ENCODE assay signal across 26 cellular contexts in the genomic region with DNA sequence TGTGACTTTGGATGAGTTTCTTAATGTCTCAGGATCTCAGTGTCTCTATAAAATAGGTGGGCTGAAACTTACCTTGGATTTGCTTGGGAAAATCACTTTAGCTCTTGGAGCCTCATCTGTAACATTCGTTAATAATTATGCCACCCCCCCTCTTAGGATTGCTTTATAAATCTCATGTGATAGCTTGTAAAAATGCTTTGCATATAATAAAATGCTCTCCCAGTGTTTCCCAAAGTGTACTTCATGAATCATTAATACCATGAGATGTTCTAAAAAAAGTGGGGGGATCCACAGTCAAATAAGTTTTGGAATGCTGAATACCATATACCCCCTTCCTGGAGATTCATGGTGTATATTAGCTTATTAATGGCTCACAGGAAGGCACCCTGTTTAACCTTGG. TPM values are rescaled to one million over a fixed set of nuclear protein-coding genes. Genes with fewer than 3 reads are reported as not detected.
"Had no signal": no experiment of that assay in that cellular context is flagged by ENCODE, and none has a peak within 500 bp of the region (broad histone marks: within the 10 kb centered on the region; RNA-seq: fewer than 3 reads in every experiment).

No MANE protein-coding gene starts in this region.

- H3K36me3 ChIP-seq: esophagus squamous epithelium, left ventricle myocardium inferior, lower lobe of right lung, neural progenitor cell, right lobe of liver, suprapubic skin, thyroid gland, upper lobe of left lung had no signal

- FAIRE-seq: colon had no signal

- DNase-seq: esophagus squamous epithelium; foreskin keratinocyte; immature natural killer cell; left cardiac atrium; left ventricle myocardium inferior; lower lobe of right lung; nucleus accumbens; psoas muscle; retina; right lobe of liver; stimulated activated CD4-positive, alpha-beta T cell treated with anti-CD3 and anti-CD28 coated beads, Interleukin-4, amount 100 ng/mL, for 1 hour; stimulated activated CD8-positive, alpha-beta memory T cell treated with anti-CD3 and anti-CD28 coated beads, Interleukin-4, amount 100 ng/mL, for 48 hours; stimulated activated naive CD8-positive, alpha-beta T cell treated with anti-CD3 and anti-CD28 coated beads, Interleukin-15, Interleukin-2, amounts not matched to agents 100 U/mL and 50 U/mL, for 24 hours; thyroid gland; upper lobe of left lung had no signal

- H3K9ac ChIP-seq: neural progenitor cell, parathyroid adenoma had no signal

- H3K27ac ChIP-seq: esophagus squamous epithelium, foreskin keratinocyte, left ventricle myocardium inferior, lower lobe of right lung, neural progenitor cell, parathyroid adenoma, psoas muscle, right lobe of liver, suprapubic skin, thyroid gland, upper lobe of left lung had no signal

- H3K4me3 ChIP-seq: esophagus squamous epithelium, left ventricle myocardium inferior, lower lobe of right lung, neural progenitor cell, psoas muscle, right lobe of liver, suprapubic skin, thyroid gland, upper lobe of left lung had no signal

- H3K4me1 ChIP-seq: left ventricle myocardium inferior, neural progenitor cell, parathyroid adenoma, psoas muscle, thyroid gland had no signal

- H3K27me3 ChIP-seq: esophagus squamous epithelium, foreskin keratinocyte, neural progenitor cell, right lobe of liver, suprapubic skin, thyroid gland, upper lobe of left lung had no signal

- H3K9me3 ChIP-seq: esophagus squamous epithelium, left ventricle myocardium inferior, lower lobe of right lung, psoas muscle, right lobe of liver, suprapubic skin, thyroid gland, upper lobe of left lung had no signal

- ATAC-seq: foreskin keratinocyte; left cardiac atrium; lower lobe of right lung; natural killer cell treated with Interleukin-12 subunit alpha and Interleukin-12 subunit beta and Interleukin-15 and Interleukin-18, amount 100 ng/mL, for 72 hours; psoas muscle; right lobe of liver; stimulated activated effector memory CD8-positive, alpha-beta T cell treated with anti-CD3 and anti-CD28 coated beads, Interleukin-12 subunit alpha, Interleukin-12 subunit beta, amount 100 ng/mL, for 72 hours; stimulated activated naive CD8-positive, alpha-beta T cell treated with anti-CD3 and anti-CD28 coated beads, Interleukin-15, Interleukin-2, amounts not matched to agents 100 U/mL and 50 U/mL, for 24 hours had no signal

RNA-seq across cellular contexts. Expression of gene KRT39, which starts 5.2 kb away (rescaled TPM):
- total RNA-seq: epithelial cell of proximal tubule; esophagus squamous epithelium; foreskin keratinocyte; left cardiac atrium; left ventricle myocardium inferior; mesothelial cell of epicardium; mucosa of gallbladder; myocyte; natural killer cell treated with Interleukin-12 subunit alpha and Interleukin-12 subunit beta and Interleukin-15 and Interleukin-18, amount 100 ng/mL, for 72 hours; psoas muscle; right lobe of liver; thyroid gland; upper lobe of left lung had no signal
- polyA plus RNA-seq: foreskin keratinocyte, immature natural killer cell, keratinocyte, psoas muscle had no signal

RNA-seq across cellular contexts. Expression of gene KRT40, which starts 22.5 kb away (rescaled TPM):
- total RNA-seq: epithelial cell of proximal tubule; foreskin keratinocyte; left cardiac atrium; left ventricle myocardium inferior; mucosa of gallbladder; myocyte; natural killer cell treated with Interleukin-12 subunit alpha and Interleukin-12 subunit beta and Interleukin-15 and Interleukin-18, amount 100 ng/mL, for 72 hours; psoas muscle; right lobe of liver; thyroid gland had no signal
- polyA plus RNA-seq: foreskin keratinocyte, immature natural killer cell, psoas muscle had no signal

RNA-seq across cellular contexts. Expression of gene KRT23, which starts 24.1 kb away (rescaled TPM):
- total RNA-seq: myocyte; natural killer cell treated with Interleukin-12 subunit alpha and Interleukin-12 subunit beta and Interleukin-15 and Interleukin-18, amount 100 ng/mL, for 72 hours had no signal
- polyA plus RNA-seq: immature natural killer cell had no signal

RNA-seq across cellular contexts. Expression of gene KRTAP3-3, which starts 32.4 kb away (rescaled TPM):
- total RNA-seq: epithelial cell of proximal tubule; esophagus squamous epithelium; foreskin keratinocyte; left cardiac atrium; left ventricle myocardium inferior; lower lobe of right lung; mesothelial cell of epicardium; mucosa of gallbladder; myocyte; natural killer cell treated with Interleukin-12 subunit alpha and Interleukin-12 subunit beta and Interleukin-15 and Interleukin-18, amount 100 ng/mL, for 72 hours; psoas muscle; right lobe of liver; thyroid gland; upper lobe of left lung had no signal
- polyA plus RNA-seq: foreskin keratinocyte, immature natural killer cell, keratinocyte, psoas muscle had no signal

RNA-seq across cellular contexts. Expression of gene KRTAP3-2, which starts 38.1 kb away (rescaled TPM):
- total RNA-seq: epithelial cell of proximal tubule; foreskin keratinocyte; left cardiac atrium; left ventricle myocardium inferior; lower lobe of right lung; mesothelial cell of epicardium; mucosa of gallbladder; myocyte; natural killer cell treated with Interleukin-12 subunit alpha and Interleukin-12 subunit beta and Interleukin-15 and Interleukin-18, amount 100 ng/mL, for 72 hours; psoas muscle; right lobe of liver; thyroid gland; upper lobe of left lung had no signal
- polyA plus RNA-seq: foreskin keratinocyte, immature natural killer cell, keratinocyte, psoas muscle had no signal
